ENCODE assay signal across 8 cellular contexts in the genomic region with DNA sequence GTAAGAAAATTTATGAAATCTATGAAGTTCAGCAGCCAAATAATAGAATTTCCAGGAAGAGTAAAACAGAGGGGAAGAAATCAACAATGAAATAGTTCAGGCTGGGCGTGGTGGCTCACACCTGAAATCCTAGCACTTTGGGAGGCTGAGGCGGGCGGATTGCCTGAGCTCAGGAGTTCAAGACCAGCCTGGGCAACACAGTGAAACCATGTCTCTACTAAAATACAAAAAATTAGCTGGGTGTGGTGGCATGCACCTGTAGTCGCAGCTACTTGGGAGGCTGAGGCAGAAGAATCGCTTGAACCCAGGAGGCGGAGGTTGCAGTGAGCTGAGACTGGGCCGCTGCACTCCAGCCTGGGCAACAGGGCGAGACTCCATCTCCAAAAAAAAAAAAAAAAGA.
A peak's percentile ranks its signal among the peaks of the same experiment; 100 is the strongest.
DNase-seq lines count a peak whose midpoint lies in the region; ATAC-seq, FAIRE-seq and TF ChIP-seq lines count a peak whose summit lies in the region.
"Not testable (repeated sequence)": the region's sequence is repeated elsewhere in the genome, so short reads cannot be mapped to it uniquely, and the experiment has no call there.

No MANE protein-coding gene starts in this region.

- H3K4me2 ChIP-seq in astrocyte (ENCODE audit: low read length), result not testable (repeated sequence)

- CTCF ChIA-PET in CD4-positive, alpha-beta memory T cell (lab: Charles Lee; ENCODE audit: partially characterized antibody), result interaction anchor here (0.7 to 4.2 kb wide), 6 partner anchors 63 to 244 kb away, joined by 3 to 25 read pairs (median 8); a partner anchor contains a TSS

- WGBS in suprapubic skin, result 80% methylated on average over 8 of the region's 8 CpGs

- H3K36me3 ChIP-seq in CD4-positive, alpha-beta memory T cell (ENCODE audit: insufficient read depth, low read length); astrocyte (ENCODE audit: insufficient read depth, low read length); right atrium auricular region; suprapubic skin: not testable (repeated sequence)

- not testable (repeated sequence) for H3K9ac ChIP-seq in astrocyte (ENCODE audit: low read length)

- not testable (repeated sequence) for TF ChIP-seq CTCF in HL-60 (IDR thresholded peaks at IDR 0.05; ENCODE audit: insufficient read depth, low read length); astrocyte (IDR thresholded peaks at IDR 0.05; ENCODE audit: insufficient read depth, low read depth, low read length); right atrium auricular region (IDR thresholded peaks at IDR 0.05); natural killer cell (IDR thresholded peaks at IDR 0.05); suprapubic skin (IDR thresholded peaks at IDR 0.05)

- H3K4me3 ChIP-seq in CD4-positive, alpha-beta memory T cell (ENCODE audit: low read length in 2 of 2), result peak overlapping the region in 1 of 2 donors; percentile 17
- H3K4me3 ChIP-seq in HL-60 (replicated peaks; ENCODE audit: insufficient read depth, low read length); astrocyte (ENCODE audit: insufficient read depth, low read depth, low read length); right atrium auricular region; suprapubic skin: not testable (repeated sequence)

- peak overlapping the region; percentile 91 to 99 (median 97) for H3K27ac Mint-ChIP-seq in CD4-positive, alpha-beta memory T cell
- peak overlapping the region; percentile 97 for H3K27ac Mint-ChIP-seq in T-helper 1 cell treated with Interleukin-12 subunit alpha and Interleukin-12 subunit beta and Interleukin-4 antibody, amounts not matched to agents 30 μg/mL and 1 μg/mL, for 36 hours
- H3K27ac Mint-ChIP-seq in activated T-cell treated with anti-CD3 and anti-CD28 coated beads, Interleukin-2, amount 50 U/mL, for 24 hours, result peak overlapping the region; percentile 95
- peak overlapping the region; percentile 8 for H3K27ac Mint-ChIP-seq in astrocyte (ENCODE audit: unreplicated experiment)
- peak overlapping the region; percentile 86 to 98 for H3K27ac Mint-ChIP-seq in natural killer cell

- not testable (repeated sequence) for TF ChIP-seq POLR2A in suprapubic skin (IDR thresholded peaks at IDR 0.05)

- peaks cover 5 to 79% (median 65%) of the 10 kb centered on the region in 8 donors for H3K9me3 Mint-ChIP-seq in CD4-positive, alpha-beta memory T cell
- H3K9me3 Mint-ChIP-seq in T-helper 1 cell treated with Interleukin-12 subunit alpha and Interleukin-12 subunit beta and Interleukin-4 antibody, amounts not matched to agents 30 μg/mL and 1 μg/mL, for 36 hours, result peaks cover 61% of the 10 kb centered on the region
- peaks cover 39% of the 10 kb centered on the region for H3K9me3 Mint-ChIP-seq in activated T-cell treated with anti-CD3 and anti-CD28 coated beads, Interleukin-2, amount 50 U/mL, for 24 hours
- not testable (repeated sequence) for H3K9me3 Mint-ChIP-seq in astrocyte (ENCODE audit: unreplicated experiment)
- peaks cover 5 to 11% of the 10 kb centered on the region in 2 donors for H3K9me3 Mint-ChIP-seq in natural killer cell

- not testable (repeated sequence) for DNase-seq in CD4-positive, alpha-beta memory T cell; activated T-cell treated with anti-CD3 and anti-CD28 coated beads, Interleukin-2, amount 50 U/mL, for 24 hours; astrocyte (ENCODE audit: low read depth); right atrium auricular region (ENCODE audit: low spot score); natural killer cell; suprapubic skin (ENCODE audit: low spot score in 2 of 2)
- DNase-seq in HL-60 (ENCODE audit: low read depth in 1 of 2, low spot score in 1 of 2), result peak in 1 of 2 experiments; percentile 23

- POLR2A ChIA-PET in CD4-positive, alpha-beta memory T cell (lab: Charles Lee; ENCODE audit: partially characterized antibody), result interaction anchor here (1.0 to 11.0 kb wide), 25 partner anchors 9 to 237 kb away, joined by 3 to 335 read pairs (median 7); a partner anchor contains a TSS

- H4K20me1 ChIP-seq in astrocyte (ENCODE audit: insufficient read depth, low read length), result not testable (repeated sequence)

- not testable (repeated sequence) for H2AFZ ChIP-seq in astrocyte (ENCODE audit: low read depth, low read length)

- not testable (repeated sequence) for ATAC-seq in natural killer cell

- TF ChIP-seq EP300 in suprapubic skin (IDR thresholded peaks at IDR 0.05), result not testable (repeated sequence)

- H3K27me3 Mint-ChIP-seq in CD4-positive, alpha-beta memory T cell; T-helper 1 cell treated with Interleukin-12 subunit alpha and Interleukin-12 subunit beta and Interleukin-4 antibody, amounts not matched to agents 30 μg/mL and 1 μg/mL, for 36 hours (ENCODE audit: low read depth); activated T-cell treated with anti-CD3 and anti-CD28 coated beads, Interleukin-2, amount 50 U/mL, for 24 hours; astrocyte (ENCODE audit: low read depth, unreplicated experiment); natural killer cell (ENCODE audit: low read depth in 2 of 2): not testable (repeated sequence)

- not testable (repeated sequence) for H3K79me2 ChIP-seq in astrocyte (ENCODE audit: insufficient read depth, low read length)

- H3K27me3 ChIP-seq in CD4-positive, alpha-beta memory T cell (ENCODE audit: insufficient read depth, low read length); HL-60 (ENCODE audit: insufficient read depth, poor library complexity, severe bottlenecking); astrocyte (ENCODE audit: insufficient read depth, low read length); right atrium auricular region; suprapubic skin: not testable (repeated sequence)

- peak overlapping the region; percentile 43 to 88 (median 74) for H3K4me3 Mint-ChIP-seq in CD4-positive, alpha-beta memory T cell
- peak overlapping the region; percentile 79 for H3K4me3 Mint-ChIP-seq in T-helper 1 cell treated with Interleukin-12 subunit alpha and Interleukin-12 subunit beta and Interleukin-4 antibody, amounts not matched to agents 30 μg/mL and 1 μg/mL, for 36 hours
- H3K4me3 Mint-ChIP-seq in activated T-cell treated with anti-CD3 and anti-CD28 coated beads, Interleukin-2, amount 50 U/mL, for 24 hours, result peak overlapping the region; percentile 51
- H3K4me3 Mint-ChIP-seq in astrocyte (ENCODE audit: unreplicated experiment), result not testable (repeated sequence)
- peak overlapping the region; percentile 90 for H3K4me3 Mint-ChIP-seq in natural killer cell

- H3K36me3 Mint-ChIP-seq in CD4-positive, alpha-beta memory T cell, result peaks cover 37 to 42% of the 10 kb centered on the region in 2 donors
- peaks cover 59% of the 10 kb centered on the region for H3K36me3 Mint-ChIP-seq in T-helper 1 cell treated with Interleukin-12 subunit alpha and Interleukin-12 subunit beta and Interleukin-4 antibody, amounts not matched to agents 30 μg/mL and 1 μg/mL, for 36 hours (ENCODE audit: low read depth)
- peaks cover 65% of the 10 kb centered on the region for H3K36me3 Mint-ChIP-seq in activated T-cell treated with anti-CD3 and anti-CD28 coated beads, Interleukin-2, amount 50 U/mL, for 24 hours (ENCODE audit: low read depth)
- not testable (repeated sequence) for H3K36me3 Mint-ChIP-seq in astrocyte (ENCODE audit: low read depth, unreplicated experiment)
- H3K36me3 Mint-ChIP-seq in natural killer cell, result peaks cover 13% of the 10 kb centered on the region

- intact Hi-C loops in CD4-positive, alpha-beta memory T cell (cut with micrococcal nuclease), result loop anchor here (2.0 kb wide), 2 partner anchors 64 to 214 kb away; no protein-coding TSS in a partner anchor
- intact Hi-C loops in natural killer cell (cut with micrococcal nuclease), result loop anchor here (10.0 kb wide), 1 partner anchor 572 kb away; a partner anchor contains a TSS

- H3K4me1 ChIP-seq in CD4-positive, alpha-beta memory T cell (ENCODE audit: insufficient read depth, low read length), result peaks cover 70% of the 10 kb centered on the region
- not testable (repeated sequence) for H3K4me1 ChIP-seq in astrocyte (ENCODE audit: insufficient read depth, low read length); suprapubic skin
- H3K4me1 ChIP-seq in right atrium auricular region, result peaks cover 0 to 15% of the 10 kb centered on the region in 2 donors

- peaks cover 33 to 76% (median 46%) of the 10 kb centered on the region in 4 donors for H3K4me1 Mint-ChIP-seq in CD4-positive, alpha-beta memory T cell
- peaks cover 44% of the 10 kb centered on the region for H3K4me1 Mint-ChIP-seq in T-helper 1 cell treated with Interleukin-12 subunit alpha and Interleukin-12 subunit beta and Interleukin-4 antibody, amounts not matched to agents 30 μg/mL and 1 μg/mL, for 36 hours (ENCODE audit: low read depth)
- peaks cover 55% of the 10 kb centered on the region for H3K4me1 Mint-ChIP-seq in activated T-cell treated with anti-CD3 and anti-CD28 coated beads, Interleukin-2, amount 50 U/mL, for 24 hours (ENCODE audit: low read depth)
- H3K4me1 Mint-ChIP-seq in astrocyte (ENCODE audit: low read depth, unreplicated experiment), result peaks cover 16% of the 10 kb centered on the region
- H3K4me1 Mint-ChIP-seq in natural killer cell, result peaks cover 64 to 73% of the 10 kb centered on the region in 2 donors

- peak overlapping the region; percentile 34 for H3K27ac ChIP-seq in CD4-positive, alpha-beta memory T cell (ENCODE audit: low read depth, low read length)
- H3K27ac ChIP-seq in HL-60 (replicated peaks) (peak overlapping the region; percentile 92), right atrium auricular region (peak overlapping the region; percentile 35 to 56), suprapubic skin (peak overlapping the region; percentile 44)
- not testable (repeated sequence) for H3K27ac ChIP-seq in astrocyte (ENCODE audit: low read depth, low read length)

- H3K9me3 ChIP-seq in CD4-positive, alpha-beta memory T cell (ENCODE audit: control insufficient read depth in 1 of 2, low read length in 2 of 2), result peaks cover 9 to 21% of the 10 kb centered on the region in 2 donors
- H3K9me3 ChIP-seq in astrocyte (ENCODE audit: insufficient read depth, low read depth, low read length); right atrium auricular region; suprapubic skin: not testable (repeated sequence)

- not testable (repeated sequence) for FAIRE-seq in astrocyte (lab: Jason Lieb, UNC)

Comparison
In these comparisons a context has a peak if more than half of its experiments do, and no peak if none do; other contexts are left out.
1. H3K27ac Mint-ChIP-seq: peak in every context shown above with its lines; median percentile 97 in CD4-positive, alpha-beta memory T cell; 97 in T-helper 1 cell treated with Interleukin-12 subunit alpha and Interleukin-12 subunit beta and Interleukin-4 antibody, amounts not matched to agents 30 μg/mL and 1 μg/mL, for 36 hours; 95 in activated T-cell treated with anti-CD3 and anti-CD28 coated beads, Interleukin-2, amount 50 U/mL, for 24 hours; 92 in natural killer cell; 8 in astrocyte.